Comparison of ENCODE assay signal across 18 cellular contexts in the genomic region with DNA sequence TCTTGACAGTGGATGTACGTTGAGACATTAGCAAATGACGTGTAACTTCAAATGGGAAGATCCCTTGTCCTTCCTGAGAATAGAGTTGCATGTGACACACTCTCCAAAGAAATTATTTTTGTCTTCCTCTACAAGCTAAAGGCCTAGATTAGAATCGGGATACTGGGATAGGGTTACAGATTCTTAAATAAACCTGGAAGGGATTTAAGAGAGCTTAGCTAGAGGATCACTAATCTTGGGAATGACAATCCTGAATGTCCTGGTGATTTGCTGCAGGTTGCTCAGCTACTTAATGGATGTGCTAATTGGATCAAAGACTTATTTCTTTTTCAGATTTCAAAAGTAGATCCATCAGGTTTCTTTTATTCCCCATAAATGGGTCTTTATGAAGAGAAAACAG.
"Had no signal": no experiment of that assay in that cellular context is flagged by ENCODE, and none has a peak within 500 bp of the region (broad histone marks: within the 10 kb centered on the region; RNA-seq: fewer than 3 reads in every experiment).

No MANE protein-coding gene starts in this region.

- H3K27ac ChIP-seq: colonic mucosa, foreskin keratinocyte, hepatocyte, psoas muscle, skin epidermis, stomach, thoracic aorta, transverse colon had no signal

- H3K36me3 ChIP-seq: colonic mucosa, stomach, thoracic aorta, transverse colon had no signal

- H3K4me3 ChIP-seq: colonic mucosa, hepatocyte, psoas muscle, skin epidermis, stomach, thoracic aorta, transverse colon had no signal

- FAIRE-seq: endothelial cell of umbilical vein, islet of Langerhans had no signal

- H2AFZ ChIP-seq: hepatocyte had no signal

- H3K4me2 ChIP-seq: hepatocyte had no signal

- DNase-seq: colonic mucosa; effector CD4-positive, alpha-beta T cell; endodermal cell; erythroblast; head of caudate nucleus; psoas muscle; retina; stimulated activated CD4-positive, alpha-beta T cell treated with anti-CD3 and anti-CD28 coated beads, Interleukin-2, amount 100 ng/mL, for 24 hours; stimulated activated naive CD4-positive, alpha-beta T cell; stomach; substantia nigra; transverse colon had no signal

- H3K27me3 ChIP-seq: colonic mucosa, foreskin keratinocyte, hepatocyte, stomach, transverse colon had no signal

- H3K79me2 ChIP-seq: hepatocyte had no signal

- H3K9me3 ChIP-seq: colonic mucosa, psoas muscle, stomach, thoracic aorta, transverse colon had no signal

- H3K4me1 ChIP-seq: colonic mucosa, stomach had no signal
